In the genomic region with DNA sequence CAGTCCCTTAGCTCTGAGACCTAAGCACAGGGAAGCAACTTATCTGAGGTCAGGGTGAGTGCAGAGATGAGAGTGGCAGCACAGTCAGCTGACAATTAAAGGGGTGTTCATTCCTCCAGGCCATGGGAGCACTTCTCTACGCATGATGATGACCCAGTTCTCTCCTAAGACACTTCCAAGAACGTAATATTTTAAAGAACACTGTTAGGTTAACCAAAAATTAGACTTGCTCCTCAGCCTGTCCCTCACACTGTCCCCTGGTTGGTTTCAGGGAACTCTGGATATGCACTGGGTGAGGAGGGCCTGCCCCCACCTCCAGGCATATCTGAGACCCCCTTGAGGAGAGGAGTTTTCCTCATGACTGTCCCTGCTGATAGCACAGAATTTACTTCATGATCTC, we compare ENCODE assay signal across 23 cellular contexts.
"Had no signal": no experiment of that assay in that cellular context is flagged by ENCODE, and none has a peak within 500 bp of the region (broad histone marks: within the 10 kb centered on the region; RNA-seq: fewer than 3 reads in every experiment).

No MANE protein-coding gene starts in this region.

- H3K27me3 Mint-ChIP-seq: activated naive CD8-positive, alpha-beta T cell treated with anti-CD3 and anti-CD28 coated beads, Interleukin-2, amount 50 U/mL, for 24 hours; stimulated activated naive CD8-positive, alpha-beta T cell treated with anti-CD3 and anti-CD28 coated beads, Interleukin-15, Interleukin-2, amounts not matched to agents 100 ng/mL and 50 ng/mL, for 24 hours had no signal

- DNase-seq: activated effector memory CD4-positive, alpha-beta T cell treated with Interleukin-2 at 50 U/mL for 16 hours; activated naive CD4-positive, alpha-beta T cell treated with anti-CD3 and anti-CD28 coated beads, Interleukin-2, amount 10 ng/mL, durations not matched to agents 7 days and 5 days; activated naive CD8-positive, alpha-beta T cell treated with anti-CD3 and anti-CD28 coated beads, Interleukin-2, amount 50 U/mL, for 24 hours; activated T-cell treated with anti-CD3 and anti-CD28 coated beads, Interleukin-2, amount 50 U/mL, for 48 hours; dermis blood vessel endothelial cell; effector CD8-positive, alpha-beta T cell; glutamatergic neuron; immature natural killer cell; kidney glomerular epithelial cell; left ventricle myocardium inferior; naive thymus-derived CD4-positive, alpha-beta T cell; ovary; stimulated activated CD4-positive, alpha-beta T cell treated with anti-CD3 and anti-CD28 coated beads, Interleukin-4, amount 100 ng/mL, for 24 hours; T-helper 9 cell; transverse colon; uterus had no signal

- H3K4me1 Mint-ChIP-seq: WTC11 had no signal

- H3K36me3 Mint-ChIP-seq: activated naive CD4-positive, alpha-beta T cell treated with anti-CD3 and anti-CD28 coated beads, Interleukin-2, amount 10 ng/mL, durations not matched to agents 7 days and 5 days; immature natural killer cell; naive thymus-derived CD4-positive, alpha-beta T cell; WTC11 had no signal

- H3K36me3 ChIP-seq: cardiac muscle cell, left ventricle myocardium inferior, ovary, prostate gland, suprapubic skin, transverse colon, uterus had no signal

- H2AFZ ChIP-seq: hepatocyte had no signal

- H3K27ac ChIP-seq: cardiac muscle cell, hepatocyte, left ventricle myocardium inferior, ovary, prostate gland, suprapubic skin, transverse colon, uterus had no signal

- H3K79me2 ChIP-seq: hepatocyte had no signal

- H3K4me3 ChIP-seq: cardiac muscle cell, hepatocyte, left ventricle myocardium inferior, ovary, prostate gland, suprapubic skin, transverse colon, uterus had no signal

- H3K9me3 Mint-ChIP-seq: activated naive CD4-positive, alpha-beta T cell treated with anti-CD3 and anti-CD28 coated beads, Interleukin-2, amount 10 ng/mL, durations not matched to agents 7 days and 5 days; activated naive CD8-positive, alpha-beta T cell treated with anti-CD3 and anti-CD28 coated beads, Interleukin-2, amount 50 U/mL, for 24 hours; stimulated activated naive CD8-positive, alpha-beta T cell treated with anti-CD3 and anti-CD28 coated beads, Interleukin-15, Interleukin-2, amounts not matched to agents 100 ng/mL and 50 ng/mL, for 24 hours; WTC11 had no signal

- ATAC-seq: activated naive CD8-positive, alpha-beta T cell treated with anti-CD3 and anti-CD28 coated beads, Interleukin-2, amount 50 U/mL, for 24 hours; esophagus mucosa; naive thymus-derived CD4-positive, alpha-beta T cell; WTC11 had no signal

- H3K27me3 ChIP-seq: cardiac muscle cell, hepatocyte, ovary, suprapubic skin, transverse colon, uterus had no signal

- H3K4me3 Mint-ChIP-seq: activated naive CD4-positive, alpha-beta T cell treated with anti-CD3 and anti-CD28 coated beads, Interleukin-2, amount 10 ng/mL, durations not matched to agents 7 days and 5 days; activated naive CD8-positive, alpha-beta T cell treated with anti-CD3 and anti-CD28 coated beads, Interleukin-2, amount 50 U/mL, for 24 hours; immature natural killer cell; stimulated activated naive CD8-positive, alpha-beta T cell treated with anti-CD3 and anti-CD28 coated beads, Interleukin-15, Interleukin-2, amounts not matched to agents 100 ng/mL and 50 ng/mL, for 24 hours; WTC11 had no signal

- H3K9me3 ChIP-seq: left ventricle myocardium inferior, ovary, prostate gland, suprapubic skin, transverse colon, uterus had no signal

- H3K27ac Mint-ChIP-seq: activated naive CD4-positive, alpha-beta T cell treated with anti-CD3 and anti-CD28 coated beads, Interleukin-2, amount 10 ng/mL, durations not matched to agents 7 days and 5 days; activated naive CD8-positive, alpha-beta T cell treated with anti-CD3 and anti-CD28 coated beads, Interleukin-2, amount 50 U/mL, for 24 hours; immature natural killer cell; naive thymus-derived CD4-positive, alpha-beta T cell; stimulated activated naive CD8-positive, alpha-beta T cell treated with anti-CD3 and anti-CD28 coated beads, Interleukin-15, Interleukin-2, amounts not matched to agents 100 ng/mL and 50 ng/mL, for 24 hours; WTC11 had no signal

- H3K4me2 ChIP-seq: hepatocyte had no signal
